ENCODE assay signal across 8 cellular contexts in genomic region chrX:47523713-47524166, GRCh38. TPM values are rescaled to one million over a fixed set of nuclear protein-coding genes. Genes with fewer than 3 reads are reported as not detected.
A peak's percentile ranks its signal among the peaks of the same experiment; 100 is the strongest.
DNase-seq lines count a peak whose midpoint lies in the region; ATAC-seq and TF ChIP-seq lines count a peak whose summit lies in the region.

No MANE protein-coding gene starts in this region.

- no peak for TF ChIP-seq POLR2A in esophagus squamous epithelium (IDR thresholded peaks at IDR 0.05)

- TF ChIP-seq CTCF in OCI-LY7 (conservative IDR thresholded peaks at IDR 0.05; ENCODE audit: low read length): peak; percentile 10; the same call in 1 of the 2 replicates
- no peak for TF ChIP-seq CTCF in esophagus squamous epithelium (IDR thresholded peaks at IDR 0.05)

- peak overlapping the region; percentile 87 for H3K14ac ChIP-seq in trophoblast cell (ENCODE audit: low read length)

- DNase-seq in OCI-LY7 (ENCODE audit: low spot score) (no peak), esophagus squamous epithelium (lab: John Stamatoyannopoulos, UW) (no peak), trophoblast cell (no peak), NOMO-1 (lab: John Stamatoyannopoulos, UW; ENCODE audit: unreplicated experiment in 2 of 2) (no peak), NCI-H345 (lab: John Stamatoyannopoulos, UW) (no peak)

- H2AK5ac ChIP-seq in trophoblast cell (ENCODE audit: low read length): no peak overlapping the region

- peak overlapping the region; percentile 84 for H3K18ac ChIP-seq in trophoblast cell (ENCODE audit: low read length)

- no peak overlapping the region for H3K9ac ChIP-seq in trophoblast cell (ENCODE audit: low read length)

- POLR2A ChIA-PET in OCI-LY7 (lab: Charles Lee): interaction anchor here (0.6 to 1.7 kb wide), 5 partner anchors 10 to 149 kb away, joined by 3 to 7 read pairs (median 4); no protein-coding TSS in a partner anchor

- H3K4me3 ChIP-seq in OCI-LY7 (ENCODE audit: low read depth, low read length, poor library complexity, severe bottlenecking): peak overlapping the region; percentile 68
- H3K4me3 ChIP-seq in esophagus squamous epithelium: peak overlapping the region; percentile 40 to 71 (median 51)
- H3K4me3 ChIP-seq in trophoblast cell (ENCODE audit: low read depth, low read length): peak overlapping the region; percentile 71

- BruUV-seq in OCI-LY7 (replicated peaks; lab: Mats Ljungman, UMichigan): no TSS peak

- H3K36me3 ChIP-seq in OCI-LY7 (ENCODE audit: insufficient read depth, low read length) (no peaks in the 10 kb centered on the region), esophagus squamous epithelium (no peaks in the 10 kb centered on the region), trophoblast cell (ENCODE audit: control insufficient read depth in 1 of 2, insufficient read depth in 2 of 2, low read length in 2 of 2) (no peaks in the 10 kb centered on the region)

- H2BK12ac ChIP-seq in trophoblast cell (ENCODE audit: low read length): peak overlapping the region; percentile 44

- peak overlapping the region; percentile 33 for H2BK120ac ChIP-seq in trophoblast cell (ENCODE audit: insufficient read depth, low read length, poor library complexity)

- peak overlapping the region; percentile 81 for H2AFZ ChIP-seq in OCI-LY7 (ENCODE audit: low read length)
- peak overlapping the region; percentile 70 for H2AFZ ChIP-seq in trophoblast cell (ENCODE audit: insufficient read depth, low read length, poor library complexity)

- peak overlapping the region; percentile 52 for H4K91ac ChIP-seq in trophoblast cell (ENCODE audit: low read depth, low read length)

- H3K4ac ChIP-seq in trophoblast cell (ENCODE audit: low read depth, low read length): no peak overlapping the region

- no peaks in the 10 kb centered on the region for H3K79me1 ChIP-seq in trophoblast cell (ENCODE audit: low read length)

- peak overlapping the region; percentile 75 for H3K4me2 ChIP-seq in OCI-LY7 (ENCODE audit: low read length)
- peak overlapping the region; percentile 79 for H3K4me2 ChIP-seq in trophoblast cell (ENCODE audit: low read length)

- CTCF ChIA-PET in OCI-LY7 (lab: Charles Lee; ENCODE audit: unreplicated experiment): interaction anchor here (0.8 kb wide), 1 partner anchor 286 kb away, joined by 3 read pairs; no protein-coding TSS in a partner anchor

- no peak overlapping the region for H2BK5ac ChIP-seq in trophoblast cell (ENCODE audit: low read depth, low read length, poor library complexity)

- no peaks in the 10 kb centered on the region for H3K79me2 ChIP-seq in OCI-LY7 (ENCODE audit: insufficient read depth, low read depth, low read length)
- H3K79me2 ChIP-seq in trophoblast cell (ENCODE audit: control insufficient read depth, insufficient read depth, low read length, poor library complexity): no peaks in the 10 kb centered on the region

- H3K23ac ChIP-seq in trophoblast cell (ENCODE audit: low read length): no peak overlapping the region

- intact Hi-C loops in OCI-LY7 (cut with micrococcal nuclease; ENCODE audit: unreplicated experiment): loop anchor here (1.0 to 5.0 kb wide), 3 partner anchors 26 to 331 kb away; partner anchors contain the start of gene UBA1
- intact Hi-C loops in esophagus squamous epithelium (cut with DNase I): no loop called here

- WGBS in esophagus squamous epithelium, 2 donors: 10 to 52% methylated on average over 2 to 20 of the region's 34 CpGs
- no CpG with 5 or more reads among the region's 34 CpGs for WGBS in trophoblast cell (ENCODE audit: extremely low coverage, insufficient coverage, insufficient read length)

- no peak overlapping the region for H3K27ac ChIP-seq in OCI-LY7 (ENCODE audit: low read depth, low read length, poor library complexity, severe bottlenecking)
- H3K27ac ChIP-seq in esophagus squamous epithelium: peak overlapping the region in 1 of 4 donors; percentile 48
- H3K27ac ChIP-seq in trophoblast cell (ENCODE audit: low read depth, low read length): no peak overlapping the region

- peak overlapping the region; percentile 90 for H4K8ac ChIP-seq in trophoblast cell (ENCODE audit: low read depth, low read length)

- peak; percentile 8 for ATAC-seq in GM18867 (IDR thresholded peaks at IDR 0.05; ENCODE audit: unreplicated experiment)
- ATAC-seq in HG02981 (IDR thresholded peaks at IDR 0.05; ENCODE audit: unreplicated experiment): no peak
- no peak for ATAC-seq in GM21360 (IDR thresholded peaks at IDR 0.05; ENCODE audit: unreplicated experiment)

- no peaks in the 10 kb centered on the region for H3K9me2 ChIP-seq in OCI-LY7 (ENCODE audit: insufficient read depth, low read length)

- H4K20me1 ChIP-seq in OCI-LY7 (ENCODE audit: insufficient read depth, low read length): no peaks in the 10 kb centered on the region

- H4K12ac ChIP-seq in trophoblast cell (ENCODE audit: low read depth, low read length): peak overlapping the region; percentile 75

- H3K9me3 ChIP-seq in OCI-LY7 (ENCODE audit: low read length): no peaks in the 10 kb centered on the region
- peaks cover 0 to 5% (median 0%) of the 10 kb centered on the region in 3 donors for H3K9me3 ChIP-seq in esophagus squamous epithelium
- H3K9me3 ChIP-seq in trophoblast cell (ENCODE audit: insufficient read depth, low read depth, low read length): no peaks in the 10 kb centered on the region

- H3K27me3 ChIP-seq in esophagus squamous epithelium (no peaks in the 10 kb centered on the region), trophoblast cell (ENCODE audit: insufficient read depth, low read length) (no peaks in the 10 kb centered on the region)

- H3K4me1 ChIP-seq in OCI-LY7 (ENCODE audit: insufficient read depth, low read length, poor library complexity, severe bottlenecking) (peaks cover 9% of the 10 kb centered on the region), esophagus squamous epithelium (peaks cover 0 to 6% (median 0%) of the 10 kb centered on the region in 3 donors), trophoblast cell (ENCODE audit: control insufficient read depth in 1 of 2, insufficient read depth in 2 of 2, low read length in 2 of 2) (no peaks in the 10 kb centered on the region)

RNA-seq across cellular contexts. Expression of gene ARAF, which starts 37.3 kb away (rescaled TPM):
- total RNA-seq in OCI-LY7 (2014; rRNA removed; shearing (Covaris generic)): 13.2 and 28.9 TPM in 2 replicates
- total RNA-seq in OCI-LY7 (2022) (52.4 and 58.2 TPM in 2 replicates), esophagus squamous epithelium (10 to 100 TPM; 19.8 to 37.4 (median 24.0) TPM)
- polyA plus RNA-seq in trophoblast cell (2013): 38.1 and 39.8 TPM in 2 replicates

RNA-seq across cellular contexts. Expression of gene ZNF41, which starts 40.7 kb away (rescaled TPM):
- 8.4 and 10.7 TPM in 2 replicates for total RNA-seq in OCI-LY7 (2014; rRNA removed; shearing (Covaris generic))
- total RNA-seq in OCI-LY7 (2022) (9.7 and 10.7 TPM in 2 replicates), esophagus squamous epithelium (1 to 10 TPM; 6.0 to 9.1 (median 7.2) TPM)
- polyA plus RNA-seq in trophoblast cell (2013): 3.0 and 3.5 TPM in 2 replicates

RNA-seq across cellular contexts. Expression of gene TIMP1, which starts 58.5 kb away (rescaled TPM):
- total RNA-seq in OCI-LY7 (2014; rRNA removed; shearing (Covaris generic)): not detected in 2 replicates
- total RNA-seq in OCI-LY7 (2022) (0.83 TPM in 1 of 2 replicates, not detected in the other), esophagus squamous epithelium (10 to 100 TPM; 10.9 to 90.6 (median 36.7) TPM)
- 103 and 104 TPM in 2 replicates for polyA plus RNA-seq in trophoblast cell (2013)

Comparison
In these comparisons a context has a peak if more than half of its experiments do, and no peak if none do; other contexts are left out.
1. RNA of gene TIMP1, which starts 58.5 kb away (total RNA-seq): 10.9 to 90.6 TPM in esophagus squamous epithelium; 0.83 TPM in OCI-LY7; every median in the first group is over 4 times any median in the second.
2. Peak in every context shown above with its lines, with median percentiles within 50 percentile points of each other: H3K4me3 ChIP-seq.